ENCODE assay signal across 8 cellular contexts in genomic region chr12:46369095-46369473, GRCh38. TPM values are rescaled to one million over a fixed set of nuclear protein-coding genes. Genes with fewer than 3 reads are reported as not detected.
DNase-seq lines count a peak whose midpoint lies in the region; ATAC-seq and TF ChIP-seq lines count a peak whose summit lies in the region.

No MANE protein-coding gene starts in this region.

- H3K36me3 ChIP-seq in fibroblast of lung (ENCODE audit: control insufficient read depth, insufficient read depth, low read length), result peaks cover 23% of the 10 kb centered on the region

- CTCF ChIA-PET in Calu3 (lab: Charles Lee), result no interaction called here
- CTCF ChIA-PET in T-cell (lab: Charles Lee), result interaction anchor here in 1 of 2 donors (0.7 kb wide), 1 partner anchor 496 kb away, joined by 3 read pairs; no protein-coding TSS in a partner anchor

- H3K27me3 Mint-ChIP-seq in Calu3 (ENCODE audit: unreplicated experiment), result no peaks in the 10 kb centered on the region
- H3K27me3 Mint-ChIP-seq in T-cell, result no peaks in the 10 kb centered on the region

- no peak for DNase-seq in Calu3
- DNase-seq in T-cell, result no peak
- no peak for DNase-seq in fibroblast of lung (ENCODE audit: low read depth in 2 of 2)
- no peak for DNase-seq in retinal pigment epithelial cell (ENCODE audit: low read depth)
- DNase-seq in SHP77 (lab: John Stamatoyannopoulos, UW), result no peak

- H3K9me3 Mint-ChIP-seq in Calu3 (ENCODE audit: low read depth, unreplicated experiment), result no peaks in the 10 kb centered on the region
- no peaks in the 10 kb centered on the region for H3K9me3 Mint-ChIP-seq in T-cell

- H3K27ac ChIP-seq in fibroblast of lung (ENCODE audit: insufficient read depth, low read length), result peak overlapping the region; percentile 98

- peak overlapping the region; percentile 64 to 89 (median 82) for H3K4me3 ChIP-seq in fibroblast of lung (replicated peaks in 1 of 4; ENCODE audit: control extremely low read depth in 1 of 4, insufficient read depth in 1 of 4, low read depth in 3 of 4, low read length in 4 of 4)
- peak overlapping the region; percentile 83 for H3K4me3 ChIP-seq in retinal pigment epithelial cell (ENCODE audit: low read length)

- peaks cover 94% of the 10 kb centered on the region for H3K36me3 Mint-ChIP-seq in Calu3 (ENCODE audit: insufficient read depth, unreplicated experiment)
- peaks cover 58% of the 10 kb centered on the region for H3K36me3 Mint-ChIP-seq in T-cell

- peaks cover 11% of the 10 kb centered on the region for H3K4me1 ChIP-seq in fibroblast of lung (ENCODE audit: control insufficient read depth, extremely low read depth, insufficient read depth, low read length)

- no peaks in the 10 kb centered on the region for H3K27me3 ChIP-seq in fibroblast of lung (ENCODE audit: control insufficient read depth, insufficient read depth, low read length)

- H4K20me1 ChIP-seq in fibroblast of lung (ENCODE audit: control insufficient read depth, extremely low read depth, insufficient read depth, low read length), result peaks cover 23% of the 10 kb centered on the region

- peaks cover 96% of the 10 kb centered on the region for H3K79me2 ChIP-seq in fibroblast of lung (ENCODE audit: control insufficient read depth, insufficient read depth, low read length)

- TF ChIP-seq CTCF in Calu3 (IDR thresholded peaks at IDR 0.05; ENCODE audit: unreplicated experiment), result no peak
- no peak for TF ChIP-seq CTCF in fibroblast of lung (conservative IDR thresholded peaks at IDR 0.05 in 1 of 2, IDR thresholded peaks at IDR 0.05 in 1 of 2; ENCODE audit: low read depth in 1 of 2, low read length in 2 of 2)
- no peak for TF ChIP-seq CTCF in retinal pigment epithelial cell (conservative IDR thresholded peaks at IDR 0.05; ENCODE audit: low read depth, low read length)

- no peak overlapping the region for H2AFZ ChIP-seq in fibroblast of lung (ENCODE audit: low read length)

- peak overlapping the region; percentile 88 for H3K4me3 Mint-ChIP-seq in Calu3 (ENCODE audit: low read depth, unreplicated experiment)
- peak overlapping the region; percentile 98 to 99 (median 98) for H3K4me3 Mint-ChIP-seq in T-cell

- no peaks in the 10 kb centered on the region for H3K9me3 ChIP-seq in fibroblast of lung (ENCODE audit: control insufficient read depth, insufficient read depth, low read depth, low read length)

- peak overlapping the region; percentile 92 for H3K9ac ChIP-seq in fibroblast of lung (ENCODE audit: insufficient read depth, low read length)

- no peak overlapping the region for H3K27ac Mint-ChIP-seq in Calu3 (ENCODE audit: unreplicated experiment)
- H3K27ac Mint-ChIP-seq in T-cell, result peak overlapping the region; percentile 55 to 64

- H3K4me1 Mint-ChIP-seq in Calu3 (ENCODE audit: low read depth, unreplicated experiment) (peaks cover 6% of the 10 kb centered on the region), T-cell (peaks cover 69 to 77% (median 72%) of the 10 kb centered on the region in 3 donors)

- ATAC-seq in T-cell (replicated peaks in 1 of 4) (no peak), HG03196 (IDR thresholded peaks at IDR 0.05; ENCODE audit: unreplicated experiment) (no peak), HG03378 (IDR thresholded peaks at IDR 0.05; ENCODE audit: unreplicated experiment) (no peak), GM18873 (IDR thresholded peaks at IDR 0.05; ENCODE audit: low FRiP score, unreplicated experiment) (no peak)

- peak overlapping the region; percentile 99 for H3K4me2 ChIP-seq in fibroblast of lung (ENCODE audit: extremely low read depth, insufficient read depth, low read length)

- intact Hi-C loops in Calu3 (cut with micrococcal nuclease; ENCODE audit: unreplicated experiment), result loop anchor here (5.0 kb wide), 3 partner anchors 63 to 293 kb away; no protein-coding TSS in a partner anchor

- POLR2A ChIA-PET in T-cell (lab: Charles Lee), result interaction anchor here in 1 of 2 donors (0.7 kb wide), 1 partner anchor 839 kb away, joined by 4 read pairs; no protein-coding TSS in a partner anchor

- no TSS peak for BruUV-seq in Calu3 (replicated peaks; lab: Mats Ljungman, UMichigan)

RNA-seq across cellular contexts. Expression of gene SLC38A2, which starts 3.5 kb away (rescaled TPM):
- total RNA-seq in Calu3 (2022) (142 and 170 TPM in 2 replicates), T-cell (100 to 1,000 TPM; 165 to 265 (median 217) TPM), fibroblast of lung (883 and 1,357 TPM in 2 replicates)
- polyA plus RNA-seq in fibroblast of lung, result 644 and 940 TPM in 2 replicates
- 373 and 531 TPM in 2 replicates for polyA plus RNA-seq in fibroblast of lung (2012)
- 337 and 510 TPM in 2 replicates for polyA minus RNA-seq in fibroblast of lung (ENCODE audit: low replicate concordance)
